8 cellular contexts compared by ENCODE assay signal in genomic region chrX:15674514-15674898, GRCh38. TPM values are rescaled to one million over a fixed set of nuclear protein-coding genes. Genes with fewer than 3 reads are reported as not detected.
A peak's percentile ranks its signal among the peaks of the same experiment; 100 is the strongest.
DNase-seq lines count a peak whose midpoint lies in the region; ATAC-seq, FAIRE-seq and TF ChIP-seq lines count a peak whose summit lies in the region.

No MANE protein-coding gene starts in this region.

- no peak overlapping the region for H2BK5ac ChIP-seq in trophoblast cell (ENCODE audit: low read depth, low read length, poor library complexity)

- no peak overlapping the region for H3K18ac ChIP-seq in trophoblast cell (ENCODE audit: low read length)

- peak overlapping the region; percentile 24 for H2AFZ ChIP-seq in trophoblast cell (ENCODE audit: insufficient read depth, low read length, poor library complexity)

- no peak overlapping the region for H3K27ac Mint-ChIP-seq in activated T-helper 17 cell treated with anti-CD3 and anti-CD28 coated beads, Interleukin-2, amount 50 U/mL, for 72 hours

- TF ChIP-seq CTCF in AG09309 (IDR thresholded peaks at IDR 0.05; ENCODE audit: control insufficient read depth, insufficient read depth, low read depth, low read length, missing control alignments), result no peak

- no peaks in the 10 kb centered on the region for H3K4me1 Mint-ChIP-seq in activated T-helper 17 cell treated with anti-CD3 and anti-CD28 coated beads, Interleukin-2, amount 50 U/mL, for 72 hours

- H3K4me1 ChIP-seq in trophoblast cell (ENCODE audit: control insufficient read depth in 1 of 2, insufficient read depth in 2 of 2, low read length in 2 of 2), result no peaks in the 10 kb centered on the region

- H3K4me3 ChIP-seq in AG09309 (ENCODE audit: control insufficient read depth, low read depth, low read length) (peak overlapping the region; percentile 91), trophoblast cell (ENCODE audit: low read depth, low read length) (peak overlapping the region; percentile 98)

- peak overlapping the region; percentile 94 for H3K27ac ChIP-seq in trophoblast cell (ENCODE audit: low read depth, low read length)

- peaks cover 8% of the 10 kb centered on the region for H3K79me1 ChIP-seq in trophoblast cell (ENCODE audit: low read length)

- no peak overlapping the region for H3K14ac ChIP-seq in trophoblast cell (ENCODE audit: low read length)

- H3K36me3 ChIP-seq in trophoblast cell (ENCODE audit: control insufficient read depth in 1 of 2, insufficient read depth in 2 of 2, low read length in 2 of 2), result peaks cover 0 to 3% of the 10 kb centered on the region in 2 experiments

- no peak overlapping the region for H2BK12ac ChIP-seq in trophoblast cell (ENCODE audit: low read length)

- H3K4ac ChIP-seq in trophoblast cell (ENCODE audit: low read depth, low read length), result no peak overlapping the region

- DNase-seq in AG09309 (ENCODE audit: low read depth) (peak; percentile 87), NCI-H2227 (lab: John Stamatoyannopoulos, UW; ENCODE audit: unreplicated experiment) (peak; percentile 97), glomerular visceral epithelial cell (ENCODE audit: extremely low spot score) (peak; percentile 90), trophoblast cell (peak; percentile 93 to 97), urothelium cell line (ENCODE audit: low spot score) (peak; percentile 70)

- no peaks in the 10 kb centered on the region for H3K9me3 Mint-ChIP-seq in activated T-helper 17 cell treated with anti-CD3 and anti-CD28 coated beads, Interleukin-2, amount 50 U/mL, for 72 hours

- H3K9me3 ChIP-seq in trophoblast cell (ENCODE audit: insufficient read depth, low read depth, low read length), result no peaks in the 10 kb centered on the region

- ATAC-seq in GM18498 (IDR thresholded peaks at IDR 0.05; ENCODE audit: unreplicated experiment) (peak; percentile 80), HG02884 (IDR thresholded peaks at IDR 0.05; ENCODE audit: unreplicated experiment) (peak; percentile 73)
- peak; percentile 76 for ATAC-seq in activated T-helper 17 cell treated with anti-CD3 and anti-CD28 coated beads, Interleukin-2, amount 50 U/mL, for 72 hours (replicated peaks)

- WGBS in trophoblast cell (ENCODE audit: extremely low coverage, insufficient coverage, insufficient read length), result no CpG with 5 or more reads among the region's 17 CpGs

- no peak overlapping the region for H3K4me3 Mint-ChIP-seq in activated T-helper 17 cell treated with anti-CD3 and anti-CD28 coated beads, Interleukin-2, amount 50 U/mL, for 72 hours

- H3K23ac ChIP-seq in trophoblast cell (ENCODE audit: low read length), result no peak overlapping the region

- H3K27me3 ChIP-seq in trophoblast cell (ENCODE audit: insufficient read depth, low read length), result no peaks in the 10 kb centered on the region

- no peak for FAIRE-seq in urothelium cell line (lab: Jason Lieb, UNC)

- H4K8ac ChIP-seq in trophoblast cell (ENCODE audit: low read depth, low read length), result peak overlapping the region; percentile 51

- H4K12ac ChIP-seq in trophoblast cell (ENCODE audit: low read depth, low read length), result no peak overlapping the region

- peak overlapping the region; percentile 96 for H4K91ac ChIP-seq in trophoblast cell (ENCODE audit: low read depth, low read length)

- H3K9ac ChIP-seq in trophoblast cell (ENCODE audit: low read length), result peak overlapping the region; percentile 69

- no peak overlapping the region for H2AK5ac ChIP-seq in trophoblast cell (ENCODE audit: low read length)

- H2BK120ac ChIP-seq in trophoblast cell (ENCODE audit: insufficient read depth, low read length, poor library complexity), result no peak overlapping the region

- H3K4me2 ChIP-seq in trophoblast cell (ENCODE audit: low read length), result peak overlapping the region; percentile 62

- H3K79me2 ChIP-seq in trophoblast cell (ENCODE audit: control insufficient read depth, insufficient read depth, low read length, poor library complexity), result peaks cover 4% of the 10 kb centered on the region

- no peaks in the 10 kb centered on the region for H3K27me3 Mint-ChIP-seq in activated T-helper 17 cell treated with anti-CD3 and anti-CD28 coated beads, Interleukin-2, amount 50 U/mL, for 72 hours

- H3K36me3 Mint-ChIP-seq in activated T-helper 17 cell treated with anti-CD3 and anti-CD28 coated beads, Interleukin-2, amount 50 U/mL, for 72 hours (ENCODE audit: low read depth), result no peaks in the 10 kb centered on the region

RNA-seq across cellular contexts. Expression of gene CLTRN, which starts 9.9 kb away (rescaled TPM):
- total RNA-seq in activated T-helper 17 cell treated with anti-CD3 and anti-CD28 coated beads, Interleukin-2, amount 50 U/mL, for 72 hours, result under 1 TPM in 1 of 2 donors, not detected in 1; 0.85 TPM
- 1.6 TPM in 2 replicates for polyA plus RNA-seq in trophoblast cell (2013)

Comparison
In these comparisons a context has a peak if more than half of its experiments do, and no peak if none do; other contexts are left out.
1. Peak in every context shown above with its lines: DNase-seq, ATAC-seq, H3K4me3 ChIP-seq and H3K27ac ChIP-seq.